Comparison of ENCODE assay signal across 12 cellular contexts in genomic region chr1:199857103-199857502, GRCh38.
A peak's percentile ranks its signal among the peaks of the same experiment; 100 is the strongest.
DNase-seq lines count a peak whose midpoint lies in the region; ATAC-seq and TF ChIP-seq lines count a peak whose summit lies in the region.
"Had no signal": no experiment of that assay in that cellular context is flagged by ENCODE, and none has a peak within 500 bp of the region (broad histone marks: within the 10 kb centered on the region; RNA-seq: fewer than 3 reads in every experiment).

No MANE protein-coding gene starts in this region.

- H3K27ac ChIP-seq in lower lobe of right lung = peak overlapping the region; percentile 62

- H3K9me3 ChIP-seq in lower lobe of right lung = no peaks in the 10 kb centered on the region
- H3K9me3 ChIP-seq: tibial nerve had no signal

- no peak for TF ChIP-seq CTCF in cardiac fibroblast (IDR thresholded peaks at IDR 0.05; ENCODE audit: low read depth, low read length)
- TF ChIP-seq CTCF in lower lobe of right lung (IDR thresholded peaks at IDR 0.05) = no peak

- H3K4me3 ChIP-seq in cardiac fibroblast (replicated peaks in 1 of 2; ENCODE audit: low read depth in 2 of 2, low read length in 2 of 2) (no peak overlapping the region), lower lobe of right lung (no peak overlapping the region)
- H3K4me3 ChIP-seq: tibial nerve had no signal

- H3K36me3 ChIP-seq in lower lobe of right lung = no peaks in the 10 kb centered on the region
- H3K36me3 ChIP-seq: tibial nerve had no signal

- intact Hi-C loops in lower lobe of right lung (cut with DNase I) = no loop called here

- ATAC-seq in lower lobe of right lung = peak; percentile 35 to 39
- ATAC-seq in GM18907 (IDR thresholded peaks at IDR 0.05; ENCODE audit: unreplicated experiment) = no peak
- no peak for ATAC-seq in esophagus mucosa
- ATAC-seq in HG03469 (IDR thresholded peaks at IDR 0.05; ENCODE audit: unreplicated experiment) = no peak

- DNase-seq in ELR (ENCODE audit: low read depth) (peak; percentile 78), NOMO-1 treated with DMSO at 0.1 percent for 48 hours (lab: John Stamatoyannopoulos, UW; ENCODE audit: unreplicated experiment) (peak; percentile 89), cardiac fibroblast (ENCODE audit: low read depth in 2 of 2) (peak; percentile 54 to 60), lower lobe of right lung (no peak), iPS-NIHi11 (ENCODE audit: low spot score) (no peak)
- DNase-seq: activated CD4-positive, CD25-positive, alpha-beta regulatory T cell; midbrain; NCI-H1930 had no signal

- H3K4me1 ChIP-seq in lower lobe of right lung = peaks cover 5% of the 10 kb centered on the region
- H3K4me1 ChIP-seq: tibial nerve had no signal

- H3K27me3 ChIP-seq in lower lobe of right lung (ENCODE audit: low read depth) = no peaks in the 10 kb centered on the region
- H3K27me3 ChIP-seq: tibial nerve had no signal

Comparison
In these comparisons a context has a peak if more than half of its experiments do, and no peak if none do; other contexts are left out.
1. DNase-seq: peak in ELR (single experiment), NOMO-1 treated with DMSO at 0.1 percent for 48 hours (single experiment) and cardiac fibroblast (2 of 2); none in lower lobe of right lung (single experiment) and iPS-NIHi11 (single experiment).
2. ATAC-seq: peak in lower lobe of right lung (2 of 2); none in GM18907 (single experiment), esophagus mucosa (single experiment) and HG03469 (single experiment).